In genomic region chr2:205563646-205564045, GRCh38 we compare ENCODE assay signal across 8 cellular contexts.
DNase-seq lines count a peak whose midpoint lies in the region; ATAC-seq and TF ChIP-seq lines count a peak whose summit lies in the region.

No MANE protein-coding gene starts in this region.

- H3K4me3 Mint-ChIP-seq in activated naive CD8-positive, alpha-beta T cell treated with anti-CD3 and anti-CD28 coated beads for 36 hours: no peak overlapping the region

- peak; percentile 81 for ATAC-seq in HCT116
- ATAC-seq in HG02970 (IDR thresholded peaks at IDR 0.05; ENCODE audit: low FRiP score, unreplicated experiment): no peak
- ATAC-seq in HG02884 (IDR thresholded peaks at IDR 0.05; ENCODE audit: unreplicated experiment): no peak

- H3K4me1 ChIP-seq in HCT116 (ENCODE audit: control insufficient read depth in 1 of 2, insufficient read depth in 2 of 2, low read length in 2 of 2): no peaks in the 10 kb centered on the region
- no peaks in the 10 kb centered on the region for H3K4me1 ChIP-seq in effector memory CD4-positive, alpha-beta T cell (ENCODE audit: control insufficient read depth, insufficient read depth, low read length, poor library complexity, severe bottlenecking)

- H3K27ac Mint-ChIP-seq in activated naive CD8-positive, alpha-beta T cell treated with anti-CD3 and anti-CD28 coated beads for 36 hours: no peak overlapping the region

- no peak overlapping the region for H3K9ac ChIP-seq in HCT116 (ENCODE audit: low read length)

- H3K36me3 Mint-ChIP-seq in activated naive CD8-positive, alpha-beta T cell treated with anti-CD3 and anti-CD28 coated beads for 36 hours: no peaks in the 10 kb centered on the region

- TF ChIP-seq RAD21 in HCT116 (IDR thresholded peaks at IDR 0.05; ENCODE audit: low read depth): peak; percentile 42

- DNase-seq in CD1c-positive myeloid dendritic cell (ENCODE audit: extremely low spot score) (peak; percentile 33), HCT116 (ENCODE audit: low read depth, low spot score) (peak; percentile 4), kidney tubule cell (ENCODE audit: low spot score) (peak; percentile 29), AG20443 (ENCODE audit: low spot score) (no peak)
- DNase-seq in activated naive CD8-positive, alpha-beta T cell treated with anti-CD3 and anti-CD28 coated beads for 36 hours: peak; percentile 24
- no peak for DNase-seq in effector memory CD4-positive, alpha-beta T cell

- CTCF ChIA-PET in HCT116 (lab: Charles Lee): no interaction called here

- no peaks in the 10 kb centered on the region for H3K27me3 Mint-ChIP-seq in activated naive CD8-positive, alpha-beta T cell treated with anti-CD3 and anti-CD28 coated beads for 36 hours

- no peaks in the 10 kb centered on the region for H3K79me2 ChIP-seq in HCT116 (ENCODE audit: insufficient read depth, low read length)

- no peaks in the 10 kb centered on the region for H3K9me3 Mint-ChIP-seq in activated naive CD8-positive, alpha-beta T cell treated with anti-CD3 and anti-CD28 coated beads for 36 hours

- no peaks in the 10 kb centered on the region; the same call in 1 of the 2 replicates for H3K27me3 ChIP-seq in HCT116 (ENCODE audit: insufficient read depth, low read length)
- no peaks in the 10 kb centered on the region for H3K27me3 ChIP-seq in effector memory CD4-positive, alpha-beta T cell (replicated peaks; ENCODE audit: control insufficient read depth, insufficient read depth, low read length, poor library complexity, severe bottlenecking)

- H3K27ac ChIP-seq in HCT116 (ENCODE audit: low read depth, low read length): no peak overlapping the region
- H3K27ac ChIP-seq in effector memory CD4-positive, alpha-beta T cell (ENCODE audit: insufficient read depth, low read length, poor library complexity, severe bottlenecking): no peak overlapping the region

- no peak overlapping the region for H3K4me3 ChIP-seq in HCT116 (replicated peaks in 1 of 2; ENCODE audit: low read depth in 1 of 2, low read length in 2 of 2)
- no peak overlapping the region for H3K4me3 ChIP-seq in effector memory CD4-positive, alpha-beta T cell (ENCODE audit: insufficient read depth, low read depth, low read length, poor library complexity, severe bottlenecking)

- intact Hi-C loops in HCT116 (cut with micrococcal nuclease): no loop called here

- H3K4me1 Mint-ChIP-seq in activated naive CD8-positive, alpha-beta T cell treated with anti-CD3 and anti-CD28 coated beads for 36 hours: no peaks in the 10 kb centered on the region

- no peak overlapping the region for H3K4me2 ChIP-seq in HCT116 (ENCODE audit: low read length)

- POLR2A ChIA-PET in HCT116 (lab: Charles Lee): no interaction called here

- TF ChIP-seq CTCF in HCT116 (IDR thresholded peaks at IDR 0.05 in 2 of 3, conservative IDR thresholded peaks at IDR 0.05 in 1 of 3; ENCODE audit: borderline replicate concordance in 1 of 3, insufficient read depth in 1 of 3, low read depth in 2 of 3, low read length in 2 of 3): peak; percentile 27 to 76 (median 71); a peak in 4 of 6 replicates

- no peak for TF ChIP-seq POLR2A in HCT116 (IDR thresholded peaks at IDR 0.05; ENCODE audit: borderline replicate concordance, extremely low read depth, insufficient read depth, insufficient read length)

- no peak overlapping the region for H2AFZ ChIP-seq in HCT116 (ENCODE audit: low read depth, low read length, poor library complexity, severe bottlenecking)

- no peaks in the 10 kb centered on the region for H3K9me3 ChIP-seq in HCT116 (ENCODE audit: control insufficient read depth in 1 of 2, insufficient read depth in 1 of 2, low read depth in 1 of 2, low read length in 2 of 2)
- no peaks in the 10 kb centered on the region for H3K9me3 ChIP-seq in effector memory CD4-positive, alpha-beta T cell (ENCODE audit: control insufficient read depth, low read length)

- RAD21 ChIA-PET in HCT116 (lab: Charles Lee; ENCODE audit: low non-redundant PET in 1 of 2, low total read pairs in 2 of 2, uncharacterized antibody in 2 of 2, unreplicated experiment in 2 of 2): no interaction called here

- no peaks in the 10 kb centered on the region for H3K9me2 ChIP-seq in HCT116 (ENCODE audit: insufficient read depth)

- no peaks in the 10 kb centered on the region for H3K36me3 ChIP-seq in HCT116 (ENCODE audit: control insufficient read depth in 1 of 2, insufficient read depth in 2 of 2, low read length in 2 of 2)
- no peaks in the 10 kb centered on the region for H3K36me3 ChIP-seq in effector memory CD4-positive, alpha-beta T cell (ENCODE audit: control insufficient read depth, insufficient read depth, low read length)

- BruUV-seq in HCT116 (replicated peaks; lab: Mats Ljungman, UMichigan): no TSS peak

- H4K20me1 ChIP-seq in HCT116 (ENCODE audit: insufficient read depth): no peaks in the 10 kb centered on the region

TF ChIP-seq in HCT116, 20 proteins besides CTCF, POLR2A, EP300 and RAD21:
- no peak for TF ChIP-seq SRF (IDR thresholded peaks at IDR 0.05; ENCODE audit: low read depth)
- no peak for TF ChIP-seq TCF7L2 (IDR thresholded peaks at IDR 0.05; ENCODE audit: borderline replicate concordance, extremely low read depth, insufficient read depth, insufficient read length)
- no peak for TF ChIP-seq ZNF274 (IDR thresholded peaks at IDR 0.05; ENCODE audit: low read depth, low read length)
- TF ChIP-seq, protein P1, sequence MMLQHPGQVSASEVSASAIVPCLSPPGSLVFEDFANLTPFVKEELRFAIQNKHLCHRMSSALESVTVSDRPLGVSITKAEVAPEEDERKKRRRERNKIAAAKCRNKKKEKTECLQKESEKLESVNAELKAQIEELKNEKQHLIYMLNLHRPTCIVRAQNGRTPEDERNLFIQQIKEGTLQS (IDR thresholded peaks at IDR 0.05): no peak
- no peak for TF ChIP-seq YY1 (IDR thresholded peaks at IDR 0.05; ENCODE audit: extremely low read depth, insufficient replicate concordance, low read depth, low read length)
- TF ChIP-seq EZH2 (IDR thresholded peaks at IDR 0.05): no peak
- TF ChIP-seq FOSL1 (IDR thresholded peaks at IDR 0.05; ENCODE audit: low read depth): no peak
- TF ChIP-seq, protein P2, sequence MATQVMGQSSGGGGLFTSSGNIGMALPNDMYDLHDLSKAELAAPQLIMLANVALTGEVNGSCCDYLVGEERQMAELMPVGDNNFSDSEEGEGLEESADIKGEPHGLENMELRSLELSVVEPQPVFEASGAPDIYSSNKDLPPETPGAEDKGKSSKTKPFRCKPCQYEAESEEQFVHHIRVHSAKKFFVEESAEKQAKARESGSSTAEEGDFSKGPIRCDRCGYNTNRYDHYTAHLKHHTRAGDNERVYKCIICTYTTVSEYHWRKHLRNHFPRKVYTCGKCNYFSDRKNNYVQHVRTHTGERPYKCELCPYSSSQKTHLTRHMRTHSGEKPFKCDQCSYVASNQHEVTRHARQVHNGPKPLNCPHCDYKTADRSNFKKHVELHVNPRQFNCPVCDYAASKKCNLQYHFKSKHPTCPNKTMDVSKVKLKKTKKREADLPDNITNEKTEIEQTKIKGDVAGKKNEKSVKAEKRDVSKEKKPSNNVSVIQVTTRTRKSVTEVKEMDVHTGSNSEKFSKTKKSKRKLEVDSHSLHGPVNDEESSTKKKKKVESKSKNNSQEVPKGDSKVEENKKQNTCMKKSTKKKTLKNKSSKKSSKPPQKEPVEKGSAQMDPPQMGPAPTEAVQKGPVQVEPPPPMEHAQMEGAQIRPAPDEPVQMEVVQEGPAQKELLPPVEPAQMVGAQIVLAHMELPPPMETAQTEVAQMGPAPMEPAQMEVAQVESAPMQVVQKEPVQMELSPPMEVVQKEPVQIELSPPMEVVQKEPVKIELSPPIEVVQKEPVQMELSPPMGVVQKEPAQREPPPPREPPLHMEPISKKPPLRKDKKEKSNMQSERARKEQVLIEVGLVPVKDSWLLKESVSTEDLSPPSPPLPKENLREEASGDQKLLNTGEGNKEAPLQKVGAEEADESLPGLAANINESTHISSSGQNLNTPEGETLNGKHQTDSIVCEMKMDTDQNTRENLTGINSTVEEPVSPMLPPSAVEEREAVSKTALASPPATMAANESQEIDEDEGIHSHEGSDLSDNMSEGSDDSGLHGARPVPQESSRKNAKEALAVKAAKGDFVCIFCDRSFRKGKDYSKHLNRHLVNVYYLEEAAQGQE (IDR thresholded peaks at IDR 0.05; ENCODE audit: low read depth): no peak
- no peak for TF ChIP-seq EGR1 (IDR thresholded peaks at IDR 0.05; ENCODE audit: low read depth)
- TF ChIP-seq EZH2phosphoT487 (IDR thresholded peaks at IDR 0.05; ENCODE audit: borderline replicate concordance): no peak
- no peak; the same call in 1 of the 2 replicates for TF ChIP-seq CBX3 (IDR thresholded peaks at IDR 0.05; ENCODE audit: low read depth)
- no peak for TF ChIP-seq SP1 (IDR thresholded peaks at IDR 0.05; ENCODE audit: low read depth)
- no peak for TF ChIP-seq POLR2AphosphoS5 (IDR thresholded peaks at IDR 0.05; ENCODE audit: low read depth, low read length)
- TF ChIP-seq JUND (IDR thresholded peaks at IDR 0.05): no peak
- TF ChIP-seq, protein P3, sequence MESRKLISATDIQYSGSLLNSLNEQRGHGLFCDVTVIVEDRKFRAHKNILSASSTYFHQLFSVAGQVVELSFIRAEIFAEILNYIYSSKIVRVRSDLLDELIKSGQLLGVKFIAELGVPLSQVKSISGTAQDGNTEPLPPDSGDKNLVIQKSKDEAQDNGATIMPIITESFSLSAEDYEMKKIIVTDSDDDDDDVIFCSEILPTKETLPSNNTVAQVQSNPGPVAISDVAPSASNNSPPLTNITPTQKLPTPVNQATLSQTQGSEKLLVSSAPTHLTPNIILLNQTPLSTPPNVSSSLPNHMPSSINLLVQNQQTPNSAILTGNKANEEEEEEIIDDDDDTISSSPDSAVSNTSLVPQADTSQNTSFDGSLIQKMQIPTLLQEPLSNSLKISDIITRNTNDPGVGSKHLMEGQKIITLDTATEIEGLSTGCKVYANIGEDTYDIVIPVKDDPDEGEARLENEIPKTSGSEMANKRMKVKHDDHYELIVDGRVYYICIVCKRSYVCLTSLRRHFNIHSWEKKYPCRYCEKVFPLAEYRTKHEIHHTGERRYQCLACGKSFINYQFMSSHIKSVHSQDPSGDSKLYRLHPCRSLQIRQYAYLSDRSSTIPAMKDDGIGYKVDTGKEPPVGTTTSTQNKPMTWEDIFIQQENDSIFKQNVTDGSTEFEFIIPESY (IDR thresholded peaks at IDR 0.05; ENCODE audit: extremely low read depth, insufficient replicate concordance, low read length): no peak
- TF ChIP-seq CEBPB (IDR thresholded peaks at IDR 0.05; ENCODE audit: low read depth): no peak
- TF ChIP-seq ELF1 (IDR thresholded peaks at IDR 0.05; ENCODE audit: borderline replicate concordance, low read depth): no peak
- TF ChIP-seq, protein P4, sequence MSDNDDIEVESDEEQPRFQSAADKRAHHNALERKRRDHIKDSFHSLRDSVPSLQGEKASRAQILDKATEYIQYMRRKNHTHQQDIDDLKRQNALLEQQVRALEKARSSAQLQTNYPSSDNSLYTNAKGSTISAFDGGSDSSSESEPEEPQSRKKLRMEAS (IDR thresholded peaks at IDR 0.05): no peak
- TF ChIP-seq ZFX (IDR thresholded peaks at IDR 0.05): no peak
- no peak for TF ChIP-seq SIN3A (IDR thresholded peaks at IDR 0.05; ENCODE audit: low read depth)

Comparison
In these comparisons a context has a peak if more than half of its experiments do, and no peak if none do; other contexts are left out.
1. DNase-seq: peak in CD1c-positive myeloid dendritic cell (single experiment), HCT116 (single experiment), activated naive CD8-positive, alpha-beta T cell treated with anti-CD3 and anti-CD28 coated beads for 36 hours (single experiment) and kidney tubule cell (single experiment); none in AG20443 (single experiment) and effector memory CD4-positive, alpha-beta T cell (0 of 3).